1 cellular context compared by ENCODE assay signal in the genomic region with DNA sequence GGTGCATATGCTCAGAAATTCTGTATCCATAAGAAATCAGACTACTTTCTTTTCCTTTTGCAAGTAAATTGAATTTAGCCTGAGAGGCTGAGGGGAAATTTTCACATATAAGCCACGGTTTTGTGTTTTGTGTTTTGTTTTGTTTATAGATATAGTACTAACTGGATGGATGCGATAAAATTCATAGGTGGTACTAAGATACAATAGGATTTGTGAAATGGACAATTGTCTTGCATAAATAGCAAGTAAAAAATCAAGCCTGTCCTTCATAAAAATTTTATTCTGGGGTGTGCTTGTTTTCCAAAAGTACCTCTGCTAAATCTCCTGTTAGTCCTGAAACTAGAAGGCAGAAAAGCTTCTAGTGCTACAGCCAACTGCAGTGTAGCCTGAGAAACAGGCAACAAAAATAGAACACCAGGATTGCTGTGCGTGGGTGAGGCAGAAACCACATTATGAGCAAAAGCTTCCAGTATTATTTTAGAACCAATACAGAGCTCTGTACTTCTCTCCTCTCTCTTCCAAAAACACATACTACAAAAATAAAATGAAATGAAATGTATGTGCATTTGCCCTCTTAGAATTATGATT.
TF ChIP-seq lines count a peak whose summit lies in the region.

No MANE protein-coding gene starts in this region.

TF ChIP-seq in H1, 55 proteins besides CTCF, POLR2A, EP300 and RAD21 (continued from another document):
- TF ChIP-seq, protein P1, sequence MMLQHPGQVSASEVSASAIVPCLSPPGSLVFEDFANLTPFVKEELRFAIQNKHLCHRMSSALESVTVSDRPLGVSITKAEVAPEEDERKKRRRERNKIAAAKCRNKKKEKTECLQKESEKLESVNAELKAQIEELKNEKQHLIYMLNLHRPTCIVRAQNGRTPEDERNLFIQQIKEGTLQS (IDR thresholded peaks at IDR 0.05; ENCODE audit: insufficient read depth, low read depth, low read length): no peak
- no peak for TF ChIP-seq RNF2 (IDR thresholded peaks at IDR 0.05; ENCODE audit: borderline replicate concordance, low read depth, low read length, missing control alignments, poor library complexity, severe bottlenecking)
- no peak for TF ChIP-seq KDM1A (IDR thresholded peaks at IDR 0.05; ENCODE audit: borderline replicate concordance, low read length)
